Comparison of ENCODE assay signal across 8 cellular contexts in genomic region chr1:161117681-161118581, GRCh38. TPM values are rescaled to one million over a fixed set of nuclear protein-coding genes. Genes with fewer than 3 reads are reported as not detected.
A peak's percentile ranks its signal among the peaks of the same experiment; 100 is the strongest.
DNase-seq lines count a peak whose midpoint lies in the region; ATAC-seq and TF ChIP-seq lines count a peak whose summit lies in the region.

Gene NIT1 (plus strand): TSS chr1:161118105. CDS start chr1:161118177, 72 bp downstream.
A gene with protein sequence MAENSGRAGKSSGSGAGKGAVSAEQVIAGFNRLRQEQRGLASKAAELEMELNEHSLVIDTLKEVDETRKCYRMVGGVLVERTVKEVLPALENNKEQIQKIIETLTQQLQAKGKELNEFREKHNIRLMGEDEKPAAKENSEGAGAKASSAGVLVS (minus strand): TSS chr1:161118037. CDS start chr1:161118026, 11 bp downstream.

- peak within 1 kb of the TSS; percentile 76 to 98 for H3K4me3 ChIP-seq in ascending aorta
- H3K4me3 ChIP-seq in right cardiac atrium (ENCODE audit: low read length): peak within 1 kb of the TSS; percentile 92
- H3K4me3 ChIP-seq in urinary bladder (ENCODE audit: low read depth, low read length): peak within 1 kb of the TSS; percentile 64

- H3K9me3 ChIP-seq in ascending aorta (no peaks in the 10 kb centered on the region), right cardiac atrium (ENCODE audit: control insufficient read depth, low read length) (no peaks in the 10 kb centered on the region)

- H3K27me3 ChIP-seq in ascending aorta (no peaks in the 10 kb centered on the region), right cardiac atrium (ENCODE audit: control insufficient read depth, insufficient read depth) (no peaks in the 10 kb centered on the region)

- peak; percentile 45 for ATAC-seq in GM18499 (IDR thresholded peaks at IDR 0.05; ENCODE audit: insufficient read depth, unreplicated experiment)
- ATAC-seq in HG02870 (IDR thresholded peaks at IDR 0.05; ENCODE audit: unreplicated experiment): peak; percentile 73
- peak; percentile 93 for ATAC-seq in right cardiac atrium

- H3K27ac ChIP-seq in ascending aorta: peak within 1 kb of the TSS; percentile 94 to 98
- peak within 1 kb of the TSS; percentile 90 for H3K27ac ChIP-seq in right cardiac atrium (ENCODE audit: low read length)
- peak within 1 kb of the TSS; percentile 91 for H3K27ac ChIP-seq in urinary bladder (ENCODE audit: low read depth)

- intact Hi-C loops in ascending aorta (cut with DNase I): loop anchor here (1.0 to 5.0 kb wide), 5 partner anchors 14 to 269 kb away; partner anchors contain the start of genes DEDD, KLHDC9 and USF1
- intact Hi-C loops in right cardiac atrium (cut with DNase I): no loop called here

- DNase-seq in NCI-H146 treated with DMSO at 0.1 percent for 48 hours (lab: John Stamatoyannopoulos, UW; ENCODE audit: unreplicated experiment): peak; percentile 71
- peak; percentile 77 for DNase-seq in T-helper 22 cell (ENCODE audit: low read depth)
- DNase-seq in ascending aorta (ENCODE audit: low spot score in 2 of 2): peak; percentile 37 to 92
- peak; percentile 91 to 95 (median 94) for DNase-seq in right cardiac atrium
- peak; percentile 51 for DNase-seq in pulmonary artery endothelial cell (ENCODE audit: low read depth, low spot score)

- H3K36me3 ChIP-seq in ascending aorta: peaks cover 27 to 32% of the 10 kb centered on the region in 2 donors
- H3K36me3 ChIP-seq in urinary bladder (ENCODE audit: insufficient read depth): peaks cover 1% of the 10 kb centered on the region

- H3K4me1 ChIP-seq in ascending aorta (peaks cover 10 to 26% of the 10 kb centered on the region in 2 donors), right cardiac atrium (ENCODE audit: control insufficient read depth, insufficient read depth, low read length) (peaks cover 16% of the 10 kb centered on the region), urinary bladder (ENCODE audit: insufficient read depth) (peaks cover 3% of the 10 kb centered on the region)

- TF ChIP-seq CTCF in ascending aorta (IDR thresholded peaks at IDR 0.05): peak in 1 of 3 experiments; percentile 3

- under 1% methylated on average over 59 of the region's 59 CpGs for WGBS in right cardiac atrium
- under 1% methylated on average over 59 of the region's 59 CpGs for WGBS in urinary bladder

RNA-seq across cellular contexts. Expression of gene NIT1, which starts in this region (rescaled TPM):
- total RNA-seq in ascending aorta: 44.9 TPM
- 10 to 100 TPM; 28.0 to 33.5 (median 30.4) TPM for total RNA-seq in right cardiac atrium
- polyA plus RNA-seq in right cardiac atrium: 29.7 TPM
- total RNA-seq in pulmonary artery endothelial cell: 11.3 and 14.3 TPM in 2 replicates
- 18.9 TPM for total RNA-seq in urinary bladder
- 49.5 TPM for polyA plus RNA-seq in urinary bladder

RNA-seq across cellular contexts. Expression of the second gene that starts in this region (rescaled TPM):
- total RNA-seq in ascending aorta (16.3 TPM), right cardiac atrium (10 to 100 TPM; 44.9 to 58.6 (median 51.5) TPM), pulmonary artery endothelial cell (56.3 and 93.2 TPM in 2 replicates), urinary bladder (9.8 TPM)
- polyA plus RNA-seq in right cardiac atrium (151 TPM), urinary bladder (108 TPM)

Comparison
In these comparisons a context has a peak if more than half of its experiments do, and no peak if none do; other contexts are left out.
1. Peak in every context shown above with its lines: DNase-seq, ATAC-seq, H3K4me3 ChIP-seq and H3K27ac ChIP-seq.